In the genomic region with DNA sequence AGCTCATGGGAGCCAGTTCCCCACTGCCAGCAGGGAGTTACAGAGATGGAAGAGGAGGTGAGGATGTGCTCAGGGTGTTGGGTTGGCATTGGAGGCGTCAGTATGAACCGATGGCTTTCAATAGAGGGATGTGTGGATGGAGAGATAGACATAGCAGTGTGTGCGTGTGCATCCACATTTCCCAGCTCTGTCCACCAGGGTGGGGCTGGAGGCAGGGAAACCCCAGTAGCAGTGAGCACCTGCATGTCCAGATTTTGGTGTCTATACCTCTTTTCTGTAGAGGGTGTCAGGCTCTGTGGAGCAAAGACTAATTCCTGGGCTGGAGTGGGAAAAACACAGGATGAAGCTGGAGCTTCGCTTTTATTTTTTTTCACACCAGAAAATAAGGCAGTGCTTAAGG, we compare ENCODE assay signal across 30 cellular contexts. TPM values are rescaled to one million over a fixed set of nuclear protein-coding genes. Genes with fewer than 3 reads are reported as not detected.
DNase-seq lines count a peak whose midpoint lies in the region; ATAC-seq and TF ChIP-seq lines count a peak whose summit lies in the region.
"Had no signal": no experiment of that assay in that cellular context is flagged by ENCODE, and none has a peak within 500 bp of the region (broad histone marks: within the 10 kb centered on the region; RNA-seq: fewer than 3 reads in every experiment).

No MANE protein-coding gene starts in this region.

- no peaks in the 10 kb centered on the region for H3K4me1 Mint-ChIP-seq in endothelial cell (ENCODE audit: unreplicated experiment)
- peaks cover 31% of the 10 kb centered on the region for H3K4me1 Mint-ChIP-seq in neural crest cell
- H3K4me1 Mint-ChIP-seq: CD4-positive, alpha-beta memory T cell had no signal

- DNase-seq in RWPE2 (ENCODE audit: low spot score) (peak; percentile 20), endothelial cell (ENCODE audit: low spot score) (no peak), neural crest cell (ENCODE audit: low read depth, low spot score) (no peak), medulla oblongata (ENCODE audit: extremely low spot score) (no peak), vagina (ENCODE audit: extremely low spot score in 2 of 2) (no peak)
- DNase-seq: CD4-positive, alpha-beta memory T cell; DMS153; GDM1; HFFc6; Kasumi-1; MG63; NCI-H1048; NCI-H1436 treated with DMSO at 0.1 percent for 48 hours; NCI-H2029; NCI-H2171 treated with DMSO at 0.1 percent for 48 hours; NCI-H446; NCI-H526 treated with DMSO at 0.1 percent for 48 hours; NK-92 treated with Interleukin-12 subunit alpha and Interleukin-12 subunit beta, amount 100 ng/mL, for 24 hours had no signal

- intact Hi-C loops in vagina (cut with DNase I) = no loop called here

- H3K4me3 ChIP-seq in RWPE2 (ENCODE audit: severe bottlenecking) (no peak overlapping the region), vagina (no peak overlapping the region)
- H3K4me3 ChIP-seq: A549, MG63, Peyer's patch had no signal

- H3K36me3 Mint-ChIP-seq in endothelial cell (ENCODE audit: low read depth, unreplicated experiment) (peaks cover 25% of the 10 kb centered on the region), neural crest cell (ENCODE audit: low read depth) (peaks cover 20% of the 10 kb centered on the region)
- H3K36me3 Mint-ChIP-seq: CD4-positive, alpha-beta memory T cell had no signal

- no peak for TF ChIP-seq POLR2A in vagina (IDR thresholded peaks at IDR 0.05)

- TF ChIP-seq CTCF in GM12872 (IDR thresholded peaks at IDR 0.05; ENCODE audit: insufficient read depth, low read depth, low read length) (0 out of 3 replicates have a peak, but pooled peaks have one; percentile 14), RWPE2 (IDR thresholded peaks at IDR 0.05; ENCODE audit: poor library complexity, severe bottlenecking) (no peak), endothelial cell (IDR thresholded peaks at IDR 0.05; ENCODE audit: unreplicated experiment) (no peak), neural crest cell (conservative IDR thresholded peaks at IDR 0.05) (no peak), vagina (IDR thresholded peaks at IDR 0.05) (no peak)

- H3K27ac Mint-ChIP-seq in endothelial cell (ENCODE audit: unreplicated experiment) = no peak overlapping the region
- peak overlapping the region; percentile 35 for H3K27ac Mint-ChIP-seq in neural crest cell (ENCODE audit: unreplicated experiment)
- H3K27ac Mint-ChIP-seq: HFFc6, IgD-negative memory B cell had no signal

- peak overlapping the region; percentile 33 for H3K4me3 Mint-ChIP-seq in endothelial cell (ENCODE audit: unreplicated experiment)
- H3K4me3 Mint-ChIP-seq in neural crest cell = no peak overlapping the region
- H3K4me3 Mint-ChIP-seq: CD4-positive, alpha-beta memory T cell; HFFc6 had no signal

- H3K9me3 ChIP-seq in RWPE2 (ENCODE audit: severe bottlenecking) = peaks cover 5% of the 10 kb centered on the region
- no peaks in the 10 kb centered on the region for H3K9me3 ChIP-seq in vagina
- H3K9me3 ChIP-seq: MG63, Peyer's patch had no signal

- peaks cover 4% of the 10 kb centered on the region for H3K36me3 ChIP-seq in RWPE2 (ENCODE audit: low read depth)
- H3K36me3 ChIP-seq in vagina = no peaks in the 10 kb centered on the region
- H3K36me3 ChIP-seq: MG63, Peyer's patch had no signal

- no peaks in the 10 kb centered on the region for H3K9me3 Mint-ChIP-seq in endothelial cell (ENCODE audit: unreplicated experiment)
- peaks cover 4% of the 10 kb centered on the region for H3K9me3 Mint-ChIP-seq in neural crest cell

- H3K27me3 Mint-ChIP-seq in endothelial cell (ENCODE audit: unreplicated experiment) (peaks cover 2% of the 10 kb centered on the region), neural crest cell (ENCODE audit: low read depth) (no peaks in the 10 kb centered on the region)
- H3K27me3 Mint-ChIP-seq: CD4-positive, alpha-beta memory T cell; IgD-negative memory B cell had no signal

- ATAC-seq in RWPE2 (ENCODE audit: low read depth) (no peak), GM21825 (IDR thresholded peaks at IDR 0.05; ENCODE audit: unreplicated experiment) (no peak), HG03095 (IDR thresholded peaks at IDR 0.05; ENCODE audit: unreplicated experiment) (no peak)
- ATAC-seq: A549, Right ventricle myocardium inferior had no signal

- peaks cover 14% of the 10 kb centered on the region for H3K4me1 ChIP-seq in RWPE2 (ENCODE audit: insufficient read depth, poor library complexity, severe bottlenecking)
- peaks cover 12% of the 10 kb centered on the region for H3K4me1 ChIP-seq in vagina
- H3K4me1 ChIP-seq: A549, Peyer's patch had no signal

- H3K27me3 ChIP-seq in RWPE2 (ENCODE audit: insufficient read depth, poor library complexity, severe bottlenecking) = no peaks in the 10 kb centered on the region
- no peaks in the 10 kb centered on the region for H3K27me3 ChIP-seq in vagina
- H3K27me3 ChIP-seq: MG63, Peyer's patch had no signal

- no peak overlapping the region for H3K27ac ChIP-seq in RWPE2 (ENCODE audit: poor library complexity, severe bottlenecking)
- H3K27ac ChIP-seq in vagina = no peak overlapping the region
- H3K27ac ChIP-seq: A549, HL-60, Peyer's patch had no signal

RNA-seq across cellular contexts. Expression of gene HGFAC, which starts 37.2 kb away (rescaled TPM):
- total RNA-seq in endothelial cell (ENCODE audit: unreplicated experiment) (2.4 TPM), neural crest cell (1.3 and 1.6 TPM in 2 replicates), vagina (not detected)
- total RNA-seq: Daoy, HT1080, Peyer's patch, SK-MEL-5 had no signal

RNA-seq across cellular contexts. Expression of gene DOK7, which starts 58.6 kb away (rescaled TPM):
- total RNA-seq in endothelial cell (ENCODE audit: unreplicated experiment) = 0.69 TPM
- 0.16 TPM in 1 of 2 replicates, not detected in the other for total RNA-seq in neural crest cell
- 4.7 TPM for total RNA-seq in vagina
- total RNA-seq: CD4-positive, alpha-beta memory T cell; H1; HFFc6; HT1080; SK-MEL-5 had no signal
